21 cellular contexts compared by ENCODE assay signal in the genomic region with DNA sequence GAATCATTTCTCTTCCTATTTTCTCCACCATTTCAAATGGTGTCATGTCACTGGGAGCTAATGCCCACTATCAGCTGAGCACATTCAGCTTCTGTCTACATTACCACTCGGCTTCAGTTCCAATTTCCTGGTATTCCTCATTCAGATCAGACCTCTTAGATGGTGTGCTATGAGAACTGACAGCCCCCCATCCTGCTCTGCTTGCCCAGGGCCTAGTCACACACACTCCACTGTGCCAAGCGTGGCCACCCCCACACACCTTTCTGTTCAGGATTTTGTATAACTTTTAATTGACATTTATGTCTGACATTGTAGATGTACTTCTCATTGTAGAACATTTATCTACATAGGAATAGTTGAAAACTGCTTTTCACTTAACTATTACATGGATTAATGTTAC.
"Had no signal": no experiment of that assay in that cellular context is flagged by ENCODE, and none has a peak within 500 bp of the region (broad histone marks: within the 10 kb centered on the region; RNA-seq: fewer than 3 reads in every experiment).

No MANE protein-coding gene starts in this region.

- ATAC-seq: naive thymus-derived CD8-positive, alpha-beta T cell; right lobe of liver; stimulated activated naive B cell treated with anti-CD40 and anti-IgM and Interleukin-4, amounts not matched to agents 10 μg/mL and 1 μg/mL and 100 μg/mL, for 72 hours; upper lobe of right lung had no signal

- H3K4me3 ChIP-seq: coronary artery, esophagus squamous epithelium, prostate gland, right lobe of liver, thoracic aorta, tibial nerve, upper lobe of right lung, uterus had no signal

- H3K27ac Mint-ChIP-seq: naive thymus-derived CD8-positive, alpha-beta T cell; nephron progenitor cell; stimulated activated naive B cell treated with anti-CD40 and anti-IgM and Interleukin-4, amounts not matched to agents 10 μg/mL and 1 μg/mL and 100 μg/mL, for 72 hours; stimulated activated naive CD8-positive, alpha-beta T cell treated with anti-CD3 and anti-CD28 coated beads, Interleukin-15, Interleukin-2, amounts not matched to agents 100 ng/mL and 50 ng/mL, for 24 hours had no signal

- H3K9me3 ChIP-seq: esophagus squamous epithelium, prostate gland, right lobe of liver, thoracic aorta, tibial nerve, upper lobe of right lung, uterus had no signal

- H3K4me3 Mint-ChIP-seq: naive thymus-derived CD8-positive, alpha-beta T cell; nephron progenitor cell; stimulated activated naive B cell treated with anti-CD40 and anti-IgM and Interleukin-4, amounts not matched to agents 10 μg/mL and 1 μg/mL and 100 μg/mL, for 72 hours; stimulated activated naive CD8-positive, alpha-beta T cell treated with anti-CD3 and anti-CD28 coated beads, Interleukin-15, Interleukin-2, amounts not matched to agents 100 ng/mL and 50 ng/mL, for 24 hours had no signal

- H3K4me1 Mint-ChIP-seq: naive thymus-derived CD8-positive, alpha-beta T cell; stimulated activated naive B cell treated with anti-CD40 and anti-IgM and Interleukin-4, amounts not matched to agents 10 μg/mL and 1 μg/mL and 100 μg/mL, for 72 hours had no signal

- H3K27me3 Mint-ChIP-seq: naive thymus-derived CD8-positive, alpha-beta T cell; stimulated activated naive B cell treated with anti-CD40 and anti-IgM and Interleukin-4, amounts not matched to agents 10 μg/mL and 1 μg/mL and 100 μg/mL, for 72 hours; stimulated activated naive CD8-positive, alpha-beta T cell treated with anti-CD3 and anti-CD28 coated beads, Interleukin-15, Interleukin-2, amounts not matched to agents 100 ng/mL and 50 ng/mL, for 24 hours had no signal

- DNase-seq: dermis blood vessel endothelial cell; effector memory CD4-positive, alpha-beta T cell; erythroblast; esophagus squamous epithelium; foreskin melanocyte; glutamatergic neuron; mesendoderm; naive thymus-derived CD8-positive, alpha-beta T cell; nephron progenitor cell; right lobe of liver; small intestine; stimulated activated CD4-positive, alpha-beta T cell treated with anti-CD3 and anti-CD28 coated beads, Interleukin-15, amount 100 ng/mL, for 24 hours; stimulated activated CD4-positive, alpha-beta T cell treated with anti-CD3 and anti-CD28 coated beads, Interleukin-2, amount 100 ng/mL, for 48 hours; stimulated activated naive B cell treated with anti-CD40 and anti-IgM and Interleukin-4, amounts not matched to agents 10 μg/mL and 1 μg/mL and 100 μg/mL, for 72 hours; upper lobe of right lung; uterus had no signal

- H3K9me3 Mint-ChIP-seq: naive thymus-derived CD8-positive, alpha-beta T cell; nephron progenitor cell; stimulated activated naive B cell treated with anti-CD40 and anti-IgM and Interleukin-4, amounts not matched to agents 10 μg/mL and 1 μg/mL and 100 μg/mL, for 72 hours; stimulated activated naive CD8-positive, alpha-beta T cell treated with anti-CD3 and anti-CD28 coated beads, Interleukin-15, Interleukin-2, amounts not matched to agents 100 ng/mL and 50 ng/mL, for 24 hours had no signal

- H3K27ac ChIP-seq: coronary artery, esophagus squamous epithelium, prostate gland, right lobe of liver, thoracic aorta, tibial nerve, upper lobe of right lung, uterus had no signal

- H3K4me1 ChIP-seq: esophagus squamous epithelium, prostate gland, right lobe of liver, tibial nerve, upper lobe of right lung, uterus had no signal

- H3K27me3 ChIP-seq: esophagus squamous epithelium, right lobe of liver, tibial nerve, upper lobe of right lung, uterus had no signal

- H3K36me3 ChIP-seq: esophagus squamous epithelium, prostate gland, right lobe of liver, thoracic aorta, tibial nerve, upper lobe of right lung, uterus had no signal
